1 cellular context compared by ENCODE assay signal in the genomic region with DNA sequence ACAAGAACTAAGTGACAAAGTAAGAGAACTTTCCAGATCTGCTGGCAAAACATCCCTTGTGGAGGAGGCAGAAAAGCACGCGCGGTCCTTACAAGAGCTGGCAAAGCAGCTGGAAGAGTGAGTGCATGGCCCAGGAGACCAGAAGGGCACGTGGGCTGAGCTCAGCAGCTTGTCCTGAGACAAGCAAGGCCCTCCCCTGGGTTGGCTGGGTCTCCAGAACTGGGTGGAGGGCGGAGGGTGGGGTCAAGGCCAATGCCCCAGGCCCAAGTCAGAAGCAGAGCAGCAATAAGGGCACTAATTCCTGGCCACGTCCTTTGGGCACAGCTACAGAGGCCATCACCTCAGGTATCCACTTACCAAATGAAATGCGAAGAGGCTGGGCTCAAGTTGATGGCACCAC.
TF ChIP-seq lines count a peak whose summit lies in the region.

No MANE protein-coding gene starts in this region.

TF ChIP-seq in H1, 55 proteins besides CTCF, POLR2A, EP300 and RAD21 (continued from another document):
- no peak for TF ChIP-seq EZH2 (IDR thresholded peaks at IDR 0.05; ENCODE audit: low read depth, low read length, severe bottlenecking)
- TF ChIP-seq, protein P1, sequence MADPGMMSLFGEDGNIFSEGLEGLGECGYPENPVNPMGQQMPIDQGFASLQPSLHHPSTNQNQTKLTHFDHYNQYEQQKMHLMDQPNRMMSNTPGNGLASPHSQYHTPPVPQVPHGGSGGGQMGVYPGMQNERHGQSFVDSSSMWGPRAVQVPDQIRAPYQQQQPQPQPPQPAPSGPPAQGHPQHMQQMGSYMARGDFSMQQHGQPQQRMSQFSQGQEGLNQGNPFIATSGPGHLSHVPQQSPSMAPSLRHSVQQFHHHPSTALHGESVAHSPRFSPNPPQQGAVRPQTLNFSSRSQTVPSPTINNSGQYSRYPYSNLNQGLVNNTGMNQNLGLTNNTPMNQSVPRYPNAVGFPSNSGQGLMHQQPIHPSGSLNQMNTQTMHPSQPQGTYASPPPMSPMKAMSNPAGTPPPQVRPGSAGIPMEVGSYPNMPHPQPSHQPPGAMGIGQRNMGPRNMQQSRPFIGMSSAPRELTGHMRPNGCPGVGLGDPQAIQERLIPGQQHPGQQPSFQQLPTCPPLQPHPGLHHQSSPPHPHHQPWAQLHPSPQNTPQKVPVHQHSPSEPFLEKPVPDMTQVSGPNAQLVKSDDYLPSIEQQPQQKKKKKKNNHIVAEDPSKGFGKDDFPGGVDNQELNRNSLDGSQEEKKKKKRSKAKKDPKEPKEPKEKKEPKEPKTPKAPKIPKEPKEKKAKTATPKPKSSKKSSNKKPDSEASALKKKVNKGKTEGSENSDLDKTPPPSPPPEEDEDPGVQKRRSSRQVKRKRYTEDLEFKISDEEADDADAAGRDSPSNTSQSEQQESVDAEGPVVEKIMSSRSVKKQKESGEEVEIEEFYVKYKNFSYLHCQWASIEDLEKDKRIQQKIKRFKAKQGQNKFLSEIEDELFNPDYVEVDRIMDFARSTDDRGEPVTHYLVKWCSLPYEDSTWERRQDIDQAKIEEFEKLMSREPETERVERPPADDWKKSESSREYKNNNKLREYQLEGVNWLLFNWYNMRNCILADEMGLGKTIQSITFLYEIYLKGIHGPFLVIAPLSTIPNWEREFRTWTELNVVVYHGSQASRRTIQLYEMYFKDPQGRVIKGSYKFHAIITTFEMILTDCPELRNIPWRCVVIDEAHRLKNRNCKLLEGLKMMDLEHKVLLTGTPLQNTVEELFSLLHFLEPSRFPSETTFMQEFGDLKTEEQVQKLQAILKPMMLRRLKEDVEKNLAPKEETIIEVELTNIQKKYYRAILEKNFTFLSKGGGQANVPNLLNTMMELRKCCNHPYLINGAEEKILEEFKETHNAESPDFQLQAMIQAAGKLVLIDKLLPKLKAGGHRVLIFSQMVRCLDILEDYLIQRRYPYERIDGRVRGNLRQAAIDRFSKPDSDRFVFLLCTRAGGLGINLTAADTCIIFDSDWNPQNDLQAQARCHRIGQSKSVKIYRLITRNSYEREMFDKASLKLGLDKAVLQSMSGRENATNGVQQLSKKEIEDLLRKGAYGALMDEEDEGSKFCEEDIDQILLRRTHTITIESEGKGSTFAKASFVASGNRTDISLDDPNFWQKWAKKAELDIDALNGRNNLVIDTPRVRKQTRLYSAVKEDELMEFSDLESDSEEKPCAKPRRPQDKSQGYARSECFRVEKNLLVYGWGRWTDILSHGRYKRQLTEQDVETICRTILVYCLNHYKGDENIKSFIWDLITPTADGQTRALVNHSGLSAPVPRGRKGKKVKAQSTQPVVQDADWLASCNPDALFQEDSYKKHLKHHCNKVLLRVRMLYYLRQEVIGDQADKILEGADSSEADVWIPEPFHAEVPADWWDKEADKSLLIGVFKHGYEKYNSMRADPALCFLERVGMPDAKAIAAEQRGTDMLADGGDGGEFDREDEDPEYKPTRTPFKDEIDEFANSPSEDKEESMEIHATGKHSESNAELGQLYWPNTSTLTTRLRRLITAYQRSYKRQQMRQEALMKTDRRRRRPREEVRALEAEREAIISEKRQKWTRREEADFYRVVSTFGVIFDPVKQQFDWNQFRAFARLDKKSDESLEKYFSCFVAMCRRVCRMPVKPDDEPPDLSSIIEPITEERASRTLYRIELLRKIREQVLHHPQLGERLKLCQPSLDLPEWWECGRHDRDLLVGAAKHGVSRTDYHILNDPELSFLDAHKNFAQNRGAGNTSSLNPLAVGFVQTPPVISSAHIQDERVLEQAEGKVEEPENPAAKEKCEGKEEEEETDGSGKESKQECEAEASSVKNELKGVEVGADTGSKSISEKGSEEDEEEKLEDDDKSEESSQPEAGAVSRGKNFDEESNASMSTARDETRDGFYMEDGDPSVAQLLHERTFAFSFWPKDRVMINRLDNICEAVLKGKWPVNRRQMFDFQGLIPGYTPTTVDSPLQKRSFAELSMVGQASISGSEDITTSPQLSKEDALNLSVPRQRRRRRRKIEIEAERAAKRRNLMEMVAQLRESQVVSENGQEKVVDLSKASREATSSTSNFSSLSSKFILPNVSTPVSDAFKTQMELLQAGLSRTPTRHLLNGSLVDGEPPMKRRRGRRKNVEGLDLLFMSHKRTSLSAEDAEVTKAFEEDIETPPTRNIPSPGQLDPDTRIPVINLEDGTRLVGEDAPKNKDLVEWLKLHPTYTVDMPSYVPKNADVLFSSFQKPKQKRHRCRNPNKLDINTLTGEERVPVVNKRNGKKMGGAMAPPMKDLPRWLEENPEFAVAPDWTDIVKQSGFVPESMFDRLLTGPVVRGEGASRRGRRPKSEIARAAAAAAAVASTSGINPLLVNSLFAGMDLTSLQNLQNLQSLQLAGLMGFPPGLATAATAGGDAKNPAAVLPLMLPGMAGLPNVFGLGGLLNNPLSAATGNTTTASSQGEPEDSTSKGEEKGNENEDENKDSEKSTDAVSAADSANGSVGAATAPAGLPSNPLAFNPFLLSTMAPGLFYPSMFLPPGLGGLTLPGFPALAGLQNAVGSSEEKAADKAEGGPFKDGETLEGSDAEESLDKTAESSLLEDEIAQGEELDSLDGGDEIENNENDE (IDR thresholded peaks at IDR 0.05; ENCODE audit: insufficient replicate concordance, low read length), result no peak
